ENCODE assay signal across 21 cellular contexts in genomic region chr11:121692236-121692635, GRCh38.
A peak's percentile ranks its signal among the peaks of the same experiment; 100 is the strongest.
DNase-seq lines count a peak whose midpoint lies in the region; TF ChIP-seq lines count a peak whose summit lies in the region.
"Had no signal": no experiment of that assay in that cellular context is flagged by ENCODE, and none has a peak within 500 bp of the region (broad histone marks: within the 10 kb centered on the region; RNA-seq: fewer than 3 reads in every experiment).

No MANE protein-coding gene starts in this region.

- H3K27ac Mint-ChIP-seq in brain = peak overlapping the region in 4 of 5 experiments; percentile 2 to 44 (median 24)
- H3K27ac Mint-ChIP-seq in activated T-cell treated with anti-CD3 and anti-CD28 coated beads, Interleukin-2, amount 50 U/mL, for 24 hours = no peak overlapping the region
- H3K27ac Mint-ChIP-seq: CD4-positive, CD25-positive, alpha-beta regulatory T cell had no signal

- no peaks in the 10 kb centered on the region for H4K20me1 ChIP-seq in osteoblast (ENCODE audit: insufficient read depth, low read length)
- H4K20me1 ChIP-seq: BLaER1 had no signal

- peaks cover 0 to 9% (median 0%) of the 10 kb centered on the region in 5 experiments for H3K9me3 Mint-ChIP-seq in brain
- no peaks in the 10 kb centered on the region for H3K9me3 Mint-ChIP-seq in activated T-cell treated with anti-CD3 and anti-CD28 coated beads, Interleukin-2, amount 50 U/mL, for 24 hours
- H3K9me3 Mint-ChIP-seq: CD4-positive, CD25-positive, alpha-beta regulatory T cell had no signal

- no peaks in the 10 kb centered on the region for H3K27me3 Mint-ChIP-seq in brain
- H3K27me3 Mint-ChIP-seq in activated T-cell treated with anti-CD3 and anti-CD28 coated beads, Interleukin-2, amount 50 U/mL, for 24 hours = peaks cover 10% of the 10 kb centered on the region

- no peak overlapping the region for H3K4me2 ChIP-seq in osteoblast (ENCODE audit: insufficient read depth, low read length)
- H3K4me2 ChIP-seq: BLaER1, SK-N-SH had no signal

- TF ChIP-seq CTCF in brain (conservative IDR thresholded peaks at IDR 0.05) = no peak
- TF ChIP-seq CTCF in osteoblast (IDR thresholded peaks at IDR 0.05; ENCODE audit: extremely low read depth, low read depth, low read length) = no peak

- no peaks in the 10 kb centered on the region for H3K27me3 ChIP-seq in osteoblast (ENCODE audit: insufficient read depth, low read length)
- H3K27me3 ChIP-seq: BLaER1 had no signal

- no peak overlapping the region for H3K27ac ChIP-seq in osteoblast (ENCODE audit: low read depth, low read length)
- H3K27ac ChIP-seq: BLaER1, RWPE1 had no signal

- no peaks in the 10 kb centered on the region for H3K36me3 Mint-ChIP-seq in brain
- no peaks in the 10 kb centered on the region for H3K36me3 Mint-ChIP-seq in activated T-cell treated with anti-CD3 and anti-CD28 coated beads, Interleukin-2, amount 50 U/mL, for 24 hours (ENCODE audit: low read depth)
- H3K36me3 Mint-ChIP-seq: CD4-positive, CD25-positive, alpha-beta regulatory T cell had no signal

- peak overlapping the region; percentile 43 for H2AFZ ChIP-seq in osteoblast (ENCODE audit: low read length)

- no peak overlapping the region for H3K4me3 ChIP-seq in osteoblast (ENCODE audit: insufficient read depth, low read length)
- H3K4me3 ChIP-seq: BLaER1 had no signal

- H3K9me3 ChIP-seq in osteoblast (ENCODE audit: low read depth, low read length) = no peaks in the 10 kb centered on the region
- H3K9me3 ChIP-seq: BLaER1, SK-N-SH had no signal

- DNase-seq in ELR (ENCODE audit: low read depth) (peak; percentile 31), M059J (ENCODE audit: low read depth) (peak; percentile 53), osteoblast (ENCODE audit: insufficient read length, low spot score, missing footprints) (no peak), NCI-H128 (lab: John Stamatoyannopoulos, UW; ENCODE audit: unreplicated experiment) (no peak), NK-92 (lab: John Stamatoyannopoulos, UW; ENCODE audit: unreplicated experiment) (no peak), OCI-M2 (lab: John Stamatoyannopoulos, UW; ENCODE audit: unreplicated experiment) (no peak)
- DNase-seq in activated T-cell treated with anti-CD3 and anti-CD28 coated beads, Interleukin-2, amount 50 U/mL, for 24 hours = no peak
- DNase-seq: CD4-positive, CD25-positive, alpha-beta regulatory T cell; DMS79; HCEC 1CT; NCI-H1092 treated with DMSO at 0.1 percent for 48 hours; NCI-H1436 treated with DMSO at 0.1 percent for 48 hours; NCI-H187 treated with DMSO at 0.1 percent for 48 hours; NCI-H2107; NCI-H526 treated with DMSO at 0.1 percent for 48 hours; SHP77; SK-N-SH; SW 1271 had no signal

- H3K4me1 ChIP-seq in osteoblast (ENCODE audit: insufficient read depth, low read length) = peaks cover 26% of the 10 kb centered on the region
- H3K4me1 ChIP-seq: BLaER1 had no signal

- H3K4me1 Mint-ChIP-seq in brain = peaks cover 59% of the 10 kb centered on the region
- no peaks in the 10 kb centered on the region for H3K4me1 Mint-ChIP-seq in activated T-cell treated with anti-CD3 and anti-CD28 coated beads, Interleukin-2, amount 50 U/mL, for 24 hours (ENCODE audit: low read depth)
- H3K4me1 Mint-ChIP-seq: CD4-positive, CD25-positive, alpha-beta regulatory T cell had no signal

- no peaks in the 10 kb centered on the region for H3K36me3 ChIP-seq in osteoblast (ENCODE audit: insufficient read depth, low read length)
- H3K36me3 ChIP-seq: BLaER1 had no signal

- H3K4me3 Mint-ChIP-seq in brain = no peak overlapping the region
- no peak overlapping the region for H3K4me3 Mint-ChIP-seq in activated T-cell treated with anti-CD3 and anti-CD28 coated beads, Interleukin-2, amount 50 U/mL, for 24 hours
- H3K4me3 Mint-ChIP-seq: CD4-positive, CD25-positive, alpha-beta regulatory T cell had no signal

- H3K79me2 ChIP-seq in osteoblast (ENCODE audit: insufficient read depth, low read length) = no peaks in the 10 kb centered on the region

Comparison
In these comparisons a context has a peak if more than half of its experiments do, and no peak if none do; other contexts are left out.
1. DNase-seq: peak in ELR (single experiment) and M059J (single experiment); none in osteoblast (single experiment), NCI-H128 (single experiment), NK-92 (single experiment), activated T-cell treated with anti-CD3 and anti-CD28 coated beads, Interleukin-2, amount 50 U/mL, for 24 hours (single experiment) and OCI-M2 (single experiment).